21 cellular contexts compared by ENCODE assay signal in genomic region chr9:135596211-135596610, GRCh38. TPM values are rescaled to one million over a fixed set of nuclear protein-coding genes. Genes with fewer than 3 reads are reported as not detected.
DNase-seq lines count a peak whose midpoint lies in the region; TF ChIP-seq lines count a peak whose summit lies in the region.
"Had no signal": no experiment of that assay in that cellular context is flagged by ENCODE, and none has a peak within 500 bp of the region (broad histone marks: within the 10 kb centered on the region; RNA-seq: fewer than 3 reads in every experiment).

No MANE protein-coding gene starts in this region.

- peak overlapping the region; percentile 20 for H2AFZ ChIP-seq in hepatocyte

- DNase-seq in MV-4-11 (lab: John Stamatoyannopoulos, UW): peak; percentile 14
- DNase-seq in SK-MEL-5 (ENCODE audit: low read depth, low spot score): peak; percentile 26
- DNase-seq in hepatocyte (ENCODE audit: low spot score): peak; percentile 32
- no peak for DNase-seq in NCI-H1105 (lab: John Stamatoyannopoulos, UW)
- DNase-seq in NCI-H1092 treated with DMSO at 0.1 percent for 48 hours (lab: John Stamatoyannopoulos, UW): no peak
- DNase-seq in foreskin melanocyte: no peak
- DNase-seq: C1 segment of cervical spinal cord; CD4-positive, CD25-positive, alpha-beta regulatory T cell; CD8-positive, alpha-beta memory T cell; COR-L47; DMS153; DMS79; GDM1; GOT3; H7; HFFc6; IMR-90 had no signal

- no peaks in the 10 kb centered on the region for H3K9me2 ChIP-seq in hepatocyte (replicated peaks; ENCODE audit: insufficient read depth)

- H3K36me3 ChIP-seq in BLaER1 (no peaks in the 10 kb centered on the region), hepatocyte (replicated peaks; ENCODE audit: insufficient read depth, low read depth) (no peaks in the 10 kb centered on the region)

- no peak for TF ChIP-seq CTCF in hepatocyte (IDR thresholded peaks at IDR 0.05; ENCODE audit: poor library complexity)

- H3K27ac ChIP-seq in BLaER1: no peak overlapping the region
- H3K27ac ChIP-seq in hepatocyte: peak overlapping the region; percentile 80

- H3K4me1 ChIP-seq in BLaER1 (peaks cover 16% of the 10 kb centered on the region), hepatocyte (ENCODE audit: insufficient read depth) (no peaks in the 10 kb centered on the region)

- WGBS in hepatocyte (ENCODE audit: low lambda C conversion rate, missing lambda C conversion rate): 55% methylated on average over 2 of the region's 2 CpGs

- H3K9ac ChIP-seq in BLaER1: no peak overlapping the region

- H3K4me3 ChIP-seq in BLaER1 (no peak overlapping the region), hepatocyte (no peak overlapping the region)

- in situ Hi-C loops in SK-MEL-5 (cut with HindIII; ENCODE audit: low pct_unique_long_range_greater_than_20kb, low sequenced_read_pairs): no loop called here

- no peaks in the 10 kb centered on the region for H3K79me2 ChIP-seq in hepatocyte

- H4K20me1 ChIP-seq in BLaER1 (no peaks in the 10 kb centered on the region), hepatocyte (ENCODE audit: insufficient read depth, poor library complexity, severe bottlenecking) (no peaks in the 10 kb centered on the region)

- H3K4me2 ChIP-seq in BLaER1: peak overlapping the region; percentile 33
- H3K4me2 ChIP-seq in hepatocyte: peak overlapping the region; percentile 35

- no peaks in the 10 kb centered on the region for H3K27me3 ChIP-seq in BLaER1
- H3K27me3 ChIP-seq in hepatocyte: no peaks in the 10 kb centered on the region

- H3K9me3 ChIP-seq in BLaER1 (no peaks in the 10 kb centered on the region), hepatocyte (ENCODE audit: low read depth) (no peaks in the 10 kb centered on the region)

RNA-seq across cellular contexts. Expression of gene PAEP, which starts 34.7 kb away (rescaled TPM):
- total RNA-seq in SK-MEL-5 (2014; rRNA removed; shearing (Covaris generic)): 41.1 and 45.8 TPM in 2 replicates
- 58.5 and 62.4 TPM in 2 replicates for polyA plus RNA-seq in SK-MEL-5 (2015; cell fraction: cytosol; rRNA removed)
- 51.9 and 55.5 TPM in 2 replicates for polyA plus RNA-seq in SK-MEL-5 (2015; cell fraction: nucleus; rRNA removed)
- not detected in 2 replicates for total RNA-seq in hepatocyte
- 1.8 TPM in 1 of 2 replicates, not detected in the other for polyA plus RNA-seq in hepatocyte
- total RNA-seq: A673; CD4-positive, CD25-positive, alpha-beta regulatory T cell; CD8-positive, alpha-beta memory T cell; Daoy; H7; HFFc6; IMR-90 had no signal
- polyA plus RNA-seq: AG04450; CD4-positive, CD25-positive, alpha-beta regulatory T cell; CD8-positive, alpha-beta memory T cell; IMR-90 had no signal

RNA-seq across cellular contexts. Expression of gene GLT6D1, which starts 43.1 kb away (rescaled TPM):
- not detected in 2 replicates for total RNA-seq in SK-MEL-5 (2014; rRNA removed; shearing (Covaris generic))
- polyA plus RNA-seq in SK-MEL-5 (2015; cell fraction: cytosol; rRNA removed): not detected in 2 replicates
- not detected in 2 replicates for polyA plus RNA-seq in SK-MEL-5 (2015; cell fraction: nucleus; rRNA removed)
- 0.20 TPM in 2 replicates for total RNA-seq in hepatocyte
- not detected in 2 replicates for polyA plus RNA-seq in hepatocyte
- total RNA-seq: A673; CD4-positive, CD25-positive, alpha-beta regulatory T cell; CD8-positive, alpha-beta memory T cell; Daoy; H7; HFFc6; IMR-90 had no signal
- polyA plus RNA-seq: AG04450; CD4-positive, CD25-positive, alpha-beta regulatory T cell; CD8-positive, alpha-beta memory T cell; IMR-90 had no signal

RNA-seq across cellular contexts. Expression of gene OBP2A, which starts 50.3 kb away (rescaled TPM):
- not detected in 2 replicates for total RNA-seq in SK-MEL-5 (2014; rRNA removed; shearing (Covaris generic))
- not detected in 2 replicates for polyA plus RNA-seq in SK-MEL-5 (2015; cell fraction: cytosol; rRNA removed)
- polyA plus RNA-seq in SK-MEL-5 (2015; cell fraction: nucleus; rRNA removed): not detected in 2 replicates
- total RNA-seq in hepatocyte: not detected in 2 replicates
- not detected in 2 replicates for polyA plus RNA-seq in hepatocyte
- total RNA-seq: A673; CD4-positive, CD25-positive, alpha-beta regulatory T cell; CD8-positive, alpha-beta memory T cell; Daoy; H7; HFFc6; IMR-90 had no signal
- polyA plus RNA-seq: AG04450; CD4-positive, CD25-positive, alpha-beta regulatory T cell; CD8-positive, alpha-beta memory T cell; IMR-90 had no signal

Comparison
In these comparisons a context has a peak if more than half of its experiments do, and no peak if none do; other contexts are left out.
1. DNase-seq: peak in MV-4-11 (single experiment), SK-MEL-5 (single experiment) and hepatocyte (single experiment); none in NCI-H1105 (single experiment), NCI-H1092 treated with DMSO at 0.1 percent for 48 hours (single experiment) and foreskin melanocyte (single experiment).
2. RNA of gene PAEP, which starts 34.7 kb away (total RNA-seq): 41.1 to 45.8 TPM in SK-MEL-5; not detected in hepatocyte; every median in the first group is over 10 times any median in the second.